25 cellular contexts compared by ENCODE assay signal in genomic region chr12:109925185-109925835, GRCh38. TPM values are rescaled to one million over a fixed set of nuclear protein-coding genes. Genes with fewer than 3 reads are reported as not detected.
A peak's percentile ranks its signal among the peaks of the same experiment; 100 is the strongest.
DNase-seq lines count a peak whose midpoint lies in the region; ATAC-seq, FAIRE-seq and TF ChIP-seq lines count a peak whose summit lies in the region.
"Had no signal": no experiment of that assay in that cellular context is flagged by ENCODE, and none has a peak within 500 bp of the region (broad histone marks: within the 10 kb centered on the region; RNA-seq: fewer than 3 reads in every experiment).

No MANE protein-coding gene starts in this region.

- peaks cover 3% of the 10 kb centered on the region; the same call in 1 of the 3 replicates for H3K36me3 ChIP-seq in K562 (ENCODE audit: control insufficient read depth, insufficient read depth, low read length)
- H3K36me3 ChIP-seq in neural progenitor cell = no peaks in the 10 kb centered on the region
- no peaks in the 10 kb centered on the region for H3K36me3 ChIP-seq in colonic mucosa
- H3K36me3 ChIP-seq: WERI-Rb-1 had no signal

- peak overlapping the region; percentile 36 for H3K27ac Mint-ChIP-seq in CD4-positive, alpha-beta T cell
- H3K27ac Mint-ChIP-seq in neural progenitor cell = peak overlapping the region; percentile 12
- H3K27ac Mint-ChIP-seq: activated naive CD4-positive, alpha-beta T cell treated with anti-CD3 and anti-CD28 coated beads for 36 hours had no signal

- H3K4me1 ChIP-seq in K562 (replicated peaks in 1 of 2; ENCODE audit: control insufficient read depth in 2 of 2, insufficient read depth in 2 of 2, low read length in 2 of 2) = peaks cover 2 to 19% of the 10 kb centered on the region in 2 experiments; a peak in 4 of 5 replicates
- H3K4me1 ChIP-seq in neural progenitor cell = no peaks in the 10 kb centered on the region
- no peaks in the 10 kb centered on the region for H3K4me1 ChIP-seq in colonic mucosa

- FAIRE-seq in K562 (lab: Jason Lieb, UNC) = no peak
- FAIRE-seq: astrocyte, H1 had no signal

- H4K20me1 ChIP-seq in K562 (replicated peaks; ENCODE audit: control insufficient read depth, insufficient read depth, low read length) = no peaks in the 10 kb centered on the region
- no peaks in the 10 kb centered on the region for H4K20me1 ChIP-seq in neural progenitor cell (ENCODE audit: low read depth)

- no peak for TF ChIP-seq POLR2A in K562 (conservative IDR thresholded peaks at IDR 0.05)

- DNase-seq in NCI-H1105 treated with DMSO at 0.1 percent for 48 hours (lab: John Stamatoyannopoulos, UW) (peak; percentile 10), NCI-H1105 (lab: John Stamatoyannopoulos, UW) (no peak), K562 (ENCODE audit: extremely low read depth in 1 of 4, low spot score in 3 of 4) (no peak), neural progenitor cell (ENCODE audit: low spot score) (peak; percentile 10), NCI-H1694 treated with DMSO at 0.1 percent for 48 hours (lab: John Stamatoyannopoulos, UW) (no peak), GF-D8 (lab: John Stamatoyannopoulos, UW) (no peak), colonic mucosa (no peak)
- DNase-seq in CD4-positive, alpha-beta T cell = no peak
- DNase-seq: activated naive CD4-positive, alpha-beta T cell treated with anti-CD3 and anti-CD28 coated beads for 36 hours; Calu3; cerebellar nuclear complex; EL; left cardiac atrium; NCI-H1048; NCI-H510A treated with DMSO at 0.1 percent for 48 hours; PC-3; SIG-M5; stimulated activated CD4-positive, alpha-beta T cell treated with anti-CD3 and anti-CD28 coated beads, Interleukin-4, amount 100 ng/mL, for 1 hour; T-helper 2 cell; WERI-Rb-1 had no signal

- H3K27me3 Mint-ChIP-seq in CD4-positive, alpha-beta T cell = no peaks in the 10 kb centered on the region
- H3K27me3 Mint-ChIP-seq in neural progenitor cell (ENCODE audit: insufficient read depth, low read depth) = peaks cover 5% of the 10 kb centered on the region

- 43% methylated on average over 19 of the region's 20 CpGs for WGBS in K562 (ENCODE audit: insufficient coverage, low coverage, missing lambda C conversion rate)

- H3K9me3 Mint-ChIP-seq in CD4-positive, alpha-beta T cell = no peaks in the 10 kb centered on the region
- no peaks in the 10 kb centered on the region for H3K9me3 Mint-ChIP-seq in neural progenitor cell
- H3K9me3 Mint-ChIP-seq: activated naive CD4-positive, alpha-beta T cell treated with anti-CD3 and anti-CD28 coated beads for 36 hours; neural crest cell had no signal

- H3K27me3 ChIP-seq in CD4-positive, alpha-beta T cell (ENCODE audit: control insufficient read depth, insufficient read depth, low read length) = no peaks in the 10 kb centered on the region
- H3K27me3 ChIP-seq in K562 (ENCODE audit: control insufficient read depth in 2 of 2, insufficient read depth in 2 of 2, low read length in 2 of 2) (no peaks in the 10 kb centered on the region), neural progenitor cell (no peaks in the 10 kb centered on the region), colonic mucosa (no peaks in the 10 kb centered on the region)
- H3K27me3 ChIP-seq: upper lobe of left lung had no signal

- no peak for TF ChIP-seq EP300 in K562 (IDR thresholded peaks at IDR 0.05; ENCODE audit: low read length)

- no peaks in the 10 kb centered on the region for H3K9me1 ChIP-seq in K562 (ENCODE audit: control insufficient read depth, insufficient read depth, low read length)

- H3K9ac ChIP-seq in K562 (ENCODE audit: insufficient read depth in 1 of 2, low read depth in 2 of 2, low read length in 2 of 2) (peak overlapping the region in 1 of 2 experiments; percentile 80; a peak in 2 of 4 replicates), neural progenitor cell (no peak overlapping the region), colonic mucosa (ENCODE audit: low read depth in 2 of 2, low read length in 2 of 2) (no peak overlapping the region)

- peaks cover 30% of the 10 kb centered on the region for H3K36me3 Mint-ChIP-seq in CD4-positive, alpha-beta T cell (ENCODE audit: low read depth)
- peaks cover 8% of the 10 kb centered on the region for H3K36me3 Mint-ChIP-seq in neural progenitor cell

- H3K4me3 ChIP-seq in K562 (no peak overlapping the region), neural progenitor cell (no peak overlapping the region), colonic mucosa (no peak overlapping the region)
- H3K4me3 ChIP-seq: upper lobe of left lung had no signal

- TF ChIP-seq CTCF in CD4-positive, alpha-beta T cell (IDR thresholded peaks at IDR 0.05) = no peak
- TF ChIP-seq CTCF in K562 (IDR thresholded peaks at IDR 0.05 in 2 of 3, conservative IDR thresholded peaks at IDR 0.05 in 1 of 3; ENCODE audit: insufficient read depth in 2 of 3, low read depth in 1 of 3, low read length in 3 of 3) = no peak
- TF ChIP-seq CTCF in neural progenitor cell (IDR thresholded peaks at IDR 0.05) = no peak
- TF ChIP-seq CTCF in colonic mucosa (IDR thresholded peaks at IDR 0.05) = no peak

- POLR2A ChIA-PET in CD4-positive, alpha-beta T cell (lab: Charles Lee) = no interaction called here
- POLR2A ChIA-PET in K562 (lab: Yijun Ruan, JAX) = interaction anchor here (0.6 kb wide), 2 partner anchors 11 to 172 kb away, joined by 3 to 4 read pairs; no protein-coding TSS in a partner anchor

- no TSS peak for BruUV-seq in K562 (replicated peaks; lab: Mats Ljungman, UMichigan)

- H3K4me2 ChIP-seq in K562 (ENCODE audit: insufficient read depth, low read length) = no peak overlapping the region
- H3K4me2 ChIP-seq in neural progenitor cell = no peak overlapping the region

- no peak for ATAC-seq in CD4-positive, alpha-beta T cell (ENCODE audit: poor library complexity)
- ATAC-seq in K562 = peak; percentile 43
- ATAC-seq: left cardiac atrium, PC-3 had no signal

- in situ Hi-C loops in K562 (cut with MboI) = no loop called here

- no peaks in the 10 kb centered on the region for H3K9me3 ChIP-seq in CD4-positive, alpha-beta T cell (ENCODE audit: control insufficient read depth, low read length)
- H3K9me3 ChIP-seq in K562 (replicated peaks; ENCODE audit: control insufficient read depth, insufficient read depth, low read depth, low read length) (no peaks in the 10 kb centered on the region), neural progenitor cell (ENCODE audit: low read depth) (no peaks in the 10 kb centered on the region), colonic mucosa (no peaks in the 10 kb centered on the region)
- H3K9me3 ChIP-seq: upper lobe of left lung had no signal

- no peaks in the 10 kb centered on the region for H3K4me1 Mint-ChIP-seq in CD4-positive, alpha-beta T cell (ENCODE audit: low read depth)
- H3K4me1 Mint-ChIP-seq in neural progenitor cell = peaks cover 7% of the 10 kb centered on the region

- H2AFZ ChIP-seq in K562 (ENCODE audit: low read depth, low read length) = no peak overlapping the region
- H2AFZ ChIP-seq in neural progenitor cell (replicated peaks) = no peak overlapping the region

- H3F3A ChIP-seq in neural progenitor cell (ENCODE audit: low read depth) = no peaks in the 10 kb centered on the region

- no peak for TF ChIP-seq RAD21 in K562 (CRISPR knock-in tag; conservative IDR thresholded peaks at IDR 0.05 in 1 of 2, IDR thresholded peaks at IDR 0.05 in 1 of 2)

- no peak overlapping the region for H3K4me3 Mint-ChIP-seq in CD4-positive, alpha-beta T cell
- H3K4me3 Mint-ChIP-seq in neural progenitor cell = no peak overlapping the region
- H3K4me3 Mint-ChIP-seq: activated naive CD4-positive, alpha-beta T cell treated with anti-CD3 and anti-CD28 coated beads for 36 hours; neural crest cell had no signal

- H3K79me2 ChIP-seq in K562 (ENCODE audit: control insufficient read depth, insufficient read depth, low read length) (no peaks in the 10 kb centered on the region), neural progenitor cell (ENCODE audit: low read depth) (no peaks in the 10 kb centered on the region)

- intact Hi-C loops in CD4-positive, alpha-beta T cell (cut with DNase I, micrococcal nuclease) = no loop called here
- intact Hi-C loops in K562 (cut with micrococcal nuclease) = no loop called here
- intact Hi-C loops in colonic mucosa (cut with DNase I) = no loop called here

- no peak overlapping the region for H3K27ac ChIP-seq in CD4-positive, alpha-beta T cell (ENCODE audit: low read depth, low read length)
- H3K27ac ChIP-seq in K562 (ENCODE audit: extremely low read depth, low read depth, low read length) (no peak overlapping the region), neural progenitor cell (no peak overlapping the region), colonic mucosa (no peak overlapping the region)
- H3K27ac ChIP-seq: 22Rv1, upper lobe of left lung, WERI-Rb-1 had no signal

- CTCF ChIA-PET in CD4-positive, alpha-beta T cell (lab: Charles Lee) = no interaction called here
- CTCF ChIA-PET in K562 (lab: Yijun Ruan, JAX; ENCODE audit: low intra/inter-chr PET ratio) = no interaction called here

RNA-seq across cellular contexts. Expression of gene TCHP, which starts 25.2 kb away (rescaled TPM):
- 10 to 100 TPM; 13.2 to 13.6 TPM for total RNA-seq in CD4-positive, alpha-beta T cell
- total RNA-seq in K562 (2011; cell fraction: chromatin; rRNA removed; ENCODE audit: low replicate concordance) = 38.1 and 49.8 TPM in 2 replicates
- 30.0 and 31.9 TPM in 2 replicates for total RNA-seq in K562 (2011; cell fraction: nucleolus; rRNA removed)
- 33.7 and 35.5 TPM in 2 replicates for total RNA-seq in K562 (2011; cell fraction: nucleoplasm; rRNA removed)
- total RNA-seq in K562 (2014; rRNA removed) (19.7 and 27.7 TPM in 2 replicates), K562 (2014; rRNA removed; fragmentation: Illumina TruSeq; extraction: Trizol) (12.0 and 12.8 TPM in 2 replicates), K562 (2015; rRNA removed; fragmentation: Illumina TruSeq; extraction: Trizol) (19.7 and 22.4 TPM in 2 replicates), K562 (2021) (18.7 and 20.4 TPM in 2 replicates), neural progenitor cell (ENCODE audit: low replicate concordance) (15.2 and 20.0 TPM in 2 replicates), colonic mucosa (10 to 100 TPM; 11.4 to 27.0 TPM)
- polyA plus RNA-seq in K562 (2011; rRNA removed) (13.7 and 15.0 TPM in 2 replicates), K562 (2014; fragmentation: Illumina TruSeq; extraction: Trizol) (19.4 and 20.2 TPM in 2 replicates), K562 (2014; fragmentation: Nextera tagmentation; extraction: Ambion mirVana) (1 to 10 TPM; 3.4 to 4.7 TPM), K562 (2014; rRNA removed) (29.6 and 30.4 TPM in 2 replicates)
- polyA plus RNA-seq in K562 (2011; cell fraction: cytosol; rRNA removed) = 10.1 and 10.3 TPM in 2 replicates
- 28.9 and 31.1 TPM in 2 replicates for polyA plus RNA-seq in K562 (2011; cell fraction: nucleus; rRNA removed)
- polyA plus RNA-seq in K562 (2012) = 25.7 and 29.2 TPM in 2 replicates
- polyA minus RNA-seq in K562 (2011; rRNA and poly(A)+ RNA removed) = 8.3 and 10.1 TPM in 2 replicates
- polyA minus RNA-seq in K562 (2011; cell fraction: cytosol; rRNA and poly(A)+ RNA removed) = 4.8 and 7.6 TPM in 2 replicates
- 9.8 and 13.4 TPM in 2 replicates for polyA minus RNA-seq in K562 (2011; cell fraction: nucleus; rRNA and poly(A)+ RNA removed)

RNA-seq across cellular contexts. Expression of gene GLTP, which starts 45.0 kb away (rescaled TPM):
- total RNA-seq in CD4-positive, alpha-beta T cell = 10 to 100 TPM; 24.8 to 25.2 TPM
- total RNA-seq in K562 (2011; cell fraction: chromatin; rRNA removed; ENCODE audit: low replicate concordance) = 2.4 and 3.1 TPM in 2 replicates
- 1.8 and 2.0 TPM in 2 replicates for total RNA-seq in K562 (2011; cell fraction: nucleolus; rRNA removed)
- 2.1 and 2.7 TPM in 2 replicates for total RNA-seq in K562 (2011; cell fraction: nucleoplasm; rRNA removed)
- total RNA-seq in K562 (2014; rRNA removed) (6.9 and 10.7 TPM in 2 replicates), K562 (2014; rRNA removed; fragmentation: Illumina TruSeq; extraction: Trizol) (7.2 and 7.8 TPM in 2 replicates), K562 (2015; rRNA removed; fragmentation: Illumina TruSeq; extraction: Trizol) (5.3 and 6.1 TPM in 2 replicates), K562 (2021) (6.0 and 6.6 TPM in 2 replicates), neural progenitor cell (ENCODE audit: low replicate concordance) (16.6 and 24.0 TPM in 2 replicates), colonic mucosa (10 to 100 TPM; 72.0 to 76.3 TPM)
- polyA plus RNA-seq in K562 (2011; rRNA removed) (4.7 and 4.9 TPM in 2 replicates), K562 (2014; fragmentation: Illumina TruSeq; extraction: Trizol) (7.8 and 8.3 TPM in 2 replicates), K562 (2014; fragmentation: Nextera tagmentation; extraction: Ambion mirVana) (1 to 10 TPM; 4.4 to 5.0 TPM), K562 (2014; rRNA removed) (5.7 and 6.1 TPM in 2 replicates)
- polyA plus RNA-seq in K562 (2011; cell fraction: cytosol; rRNA removed) = 3.7 and 4.8 TPM in 2 replicates
- 0.81 and 1.2 TPM in 2 replicates for polyA plus RNA-seq in K562 (2011; cell fraction: nucleus; rRNA removed)
- polyA plus RNA-seq in K562 (2012) = 7.0 and 9.7 TPM in 2 replicates
- polyA minus RNA-seq in K562 (2011; rRNA and poly(A)+ RNA removed) = 5.7 and 6.3 TPM in 2 replicates
- polyA minus RNA-seq in K562 (2011; cell fraction: cytosol; rRNA and poly(A)+ RNA removed) = 6.8 and 13.3 TPM in 2 replicates
- 0.67 and 1.00 TPM in 2 replicates for polyA minus RNA-seq in K562 (2011; cell fraction: nucleus; rRNA and poly(A)+ RNA removed)

Comparison
In these comparisons a context has a peak if more than half of its experiments do, and no peak if none do; other contexts are left out.
1. DNase-seq: peak in NCI-H1105 treated with DMSO at 0.1 percent for 48 hours (single experiment) and neural progenitor cell (single experiment); none in NCI-H1105 (single experiment), CD4-positive, alpha-beta T cell (0 of 10), K562 (0 of 4), NCI-H1694 treated with DMSO at 0.1 percent for 48 hours (single experiment), GF-D8 (single experiment) and colonic mucosa (single experiment).